1 cellular context compared by ENCODE assay signal in the genomic region with DNA sequence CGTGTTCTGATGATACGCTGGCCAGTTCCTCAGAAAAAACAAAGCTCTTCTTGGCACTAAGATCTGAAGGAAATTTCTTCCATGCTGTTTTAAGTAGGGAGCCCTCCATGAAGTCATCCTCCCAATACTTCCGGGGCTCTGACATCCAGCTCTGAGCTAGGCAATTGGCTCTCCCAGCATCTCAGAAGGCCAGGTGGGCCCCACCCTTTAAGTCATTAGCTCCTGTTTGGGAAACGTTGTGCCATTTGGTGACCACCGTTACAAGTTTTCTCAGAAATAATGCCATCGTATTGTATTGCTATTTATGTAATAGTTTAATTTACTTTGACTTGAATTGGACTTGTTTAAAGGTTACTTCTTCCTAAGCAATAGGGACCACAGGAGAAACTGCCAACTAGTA.
TF ChIP-seq lines count a peak whose summit lies in the region.

No MANE protein-coding gene starts in this region.

TF ChIP-seq in HEK293, 187 proteins besides CTCF, POLR2A, EP300 and RAD21 (continued from another document):
- TF ChIP-seq, protein P1, sequence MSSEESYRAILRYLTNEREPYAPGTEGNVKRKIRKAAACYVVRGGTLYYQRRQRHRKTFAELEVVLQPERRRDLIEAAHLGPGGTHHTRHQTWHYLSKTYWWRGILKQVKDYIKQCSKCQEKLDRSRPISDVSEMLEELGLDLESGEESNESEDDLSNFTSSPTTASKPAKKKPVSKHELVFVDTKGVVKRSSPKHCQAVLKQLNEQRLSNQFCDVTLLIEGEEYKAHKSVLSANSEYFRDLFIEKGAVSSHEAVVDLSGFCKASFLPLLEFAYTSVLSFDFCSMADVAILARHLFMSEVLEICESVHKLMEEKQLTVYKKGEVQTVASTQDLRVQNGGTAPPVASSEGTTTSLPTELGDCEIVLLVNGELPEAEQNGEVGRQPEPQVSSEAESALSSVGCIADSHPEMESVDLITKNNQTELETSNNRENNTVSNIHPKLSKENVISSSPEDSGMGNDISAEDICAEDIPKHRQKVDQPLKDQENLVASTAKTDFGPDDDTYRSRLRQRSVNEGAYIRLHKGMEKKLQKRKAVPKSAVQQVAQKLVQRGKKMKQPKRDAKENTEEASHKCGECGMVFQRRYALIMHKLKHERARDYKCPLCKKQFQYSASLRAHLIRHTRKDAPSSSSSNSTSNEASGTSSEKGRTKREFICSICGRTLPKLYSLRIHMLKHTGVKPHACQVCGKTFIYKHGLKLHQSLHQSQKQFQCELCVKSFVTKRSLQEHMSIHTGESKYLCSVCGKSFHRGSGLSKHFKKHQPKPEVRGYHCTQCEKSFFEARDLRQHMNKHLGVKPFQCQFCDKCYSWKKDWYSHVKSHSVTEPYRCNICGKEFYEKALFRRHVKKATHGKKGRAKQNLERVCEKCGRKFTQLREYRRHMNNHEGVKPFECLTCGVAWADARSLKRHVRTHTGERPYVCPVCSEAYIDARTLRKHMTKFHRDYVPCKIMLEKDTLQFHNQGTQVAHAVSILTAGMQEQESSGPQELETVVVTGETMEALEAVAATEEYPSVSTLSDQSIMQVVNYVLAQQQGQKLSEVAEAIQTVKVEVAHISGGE (tag by site-specific recombination; conservative IDR thresholded peaks at IDR 0.05; ENCODE audit: low read depth): no peak
- TF ChIP-seq, protein P2, sequence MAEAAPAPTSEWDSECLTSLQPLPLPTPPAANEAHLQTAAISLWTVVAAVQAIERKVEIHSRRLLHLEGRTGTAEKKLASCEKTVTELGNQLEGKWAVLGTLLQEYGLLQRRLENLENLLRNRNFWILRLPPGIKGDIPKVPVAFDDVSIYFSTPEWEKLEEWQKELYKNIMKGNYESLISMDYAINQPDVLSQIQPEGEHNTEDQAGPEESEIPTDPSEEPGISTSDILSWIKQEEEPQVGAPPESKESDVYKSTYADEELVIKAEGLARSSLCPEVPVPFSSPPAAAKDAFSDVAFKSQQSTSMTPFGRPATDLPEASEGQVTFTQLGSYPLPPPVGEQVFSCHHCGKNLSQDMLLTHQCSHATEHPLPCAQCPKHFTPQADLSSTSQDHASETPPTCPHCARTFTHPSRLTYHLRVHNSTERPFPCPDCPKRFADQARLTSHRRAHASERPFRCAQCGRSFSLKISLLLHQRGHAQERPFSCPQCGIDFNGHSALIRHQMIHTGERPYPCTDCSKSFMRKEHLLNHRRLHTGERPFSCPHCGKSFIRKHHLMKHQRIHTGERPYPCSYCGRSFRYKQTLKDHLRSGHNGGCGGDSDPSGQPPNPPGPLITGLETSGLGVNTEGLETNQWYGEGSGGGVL (tag by site-specific recombination; IDR thresholded peaks at IDR 0.05): no peak
- TF ChIP-seq ZNF112 (tag by site-specific recombination; IDR thresholded peaks at IDR 0.05) (no peak), ZFP69B (tag by site-specific recombination; IDR thresholded peaks at IDR 0.05) (peak; percentile 61; the same call in 1 of the 2 replicates), ZNF416 (tag by site-specific recombination; IDR thresholded peaks at IDR 0.05) (no peak), ZNF274 (IDR thresholded peaks at IDR 0.05; ENCODE audit: low read length) (no peak), ZNF274 (tag by site-specific recombination; IDR thresholded peaks at IDR 0.05; ENCODE audit: borderline replicate concordance) (no peak), ZNF223 (tag by site-specific recombination; IDR thresholded peaks at IDR 0.05) (no peak), KLF8 (tag by site-specific recombination; IDR thresholded peaks at IDR 0.05) (no peak), ZEB2 (tag by site-specific recombination; IDR thresholded peaks at IDR 0.05) (no peak), ZNF624 (tag by site-specific recombination; IDR thresholded peaks at IDR 0.05) (no peak), KLF7 (tag by site-specific recombination; IDR thresholded peaks at IDR 0.05; ENCODE audit: borderline replicate concordance) (no peak), ZFP41 (tag by site-specific recombination; IDR thresholded peaks at IDR 0.05; ENCODE audit: borderline replicate concordance) (no peak)
- TF ChIP-seq, protein P3, sequence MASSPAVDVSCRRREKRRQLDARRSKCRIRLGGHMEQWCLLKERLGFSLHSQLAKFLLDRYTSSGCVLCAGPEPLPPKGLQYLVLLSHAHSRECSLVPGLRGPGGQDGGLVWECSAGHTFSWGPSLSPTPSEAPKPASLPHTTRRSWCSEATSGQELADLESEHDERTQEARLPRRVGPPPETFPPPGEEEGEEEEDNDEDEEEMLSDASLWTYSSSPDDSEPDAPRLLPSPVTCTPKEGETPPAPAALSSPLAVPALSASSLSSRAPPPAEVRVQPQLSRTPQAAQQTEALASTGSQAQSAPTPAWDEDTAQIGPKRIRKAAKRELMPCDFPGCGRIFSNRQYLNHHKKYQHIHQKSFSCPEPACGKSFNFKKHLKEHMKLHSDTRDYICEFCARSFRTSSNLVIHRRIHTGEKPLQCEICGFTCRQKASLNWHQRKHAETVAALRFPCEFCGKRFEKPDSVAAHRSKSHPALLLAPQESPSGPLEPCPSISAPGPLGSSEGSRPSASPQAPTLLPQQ (tag by site-specific recombination; IDR thresholded peaks at IDR 0.05): peak; percentile 62; the same call in 1 of the 2 replicates
